21 cellular contexts compared by ENCODE assay signal in the genomic region with DNA sequence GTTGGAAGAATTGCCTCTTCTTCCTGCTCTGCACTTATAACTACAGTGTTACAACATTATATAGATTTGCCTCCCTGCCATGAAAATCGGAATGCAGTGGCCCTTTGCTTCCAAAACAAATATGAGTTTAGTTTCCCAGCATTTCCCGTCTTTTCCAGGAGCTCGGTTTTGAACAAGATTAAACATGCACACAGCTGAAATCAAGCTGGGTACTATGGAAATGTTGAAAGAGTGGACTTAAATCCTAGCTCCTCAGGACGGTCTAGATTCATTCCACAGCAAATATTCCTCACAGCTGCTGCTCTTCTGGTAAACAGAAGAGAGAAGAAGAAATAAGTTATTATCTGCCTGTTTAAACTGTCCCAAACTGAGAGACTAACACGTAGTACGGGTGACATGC.
DNase-seq lines count a peak whose midpoint lies in the region; ATAC-seq, FAIRE-seq and TF ChIP-seq lines count a peak whose summit lies in the region.
"Had no signal": no experiment of that assay in that cellular context is flagged by ENCODE, and none has a peak within 500 bp of the region (broad histone marks: within the 10 kb centered on the region; RNA-seq: fewer than 3 reads in every experiment).

No MANE protein-coding gene starts in this region.

- H3K79me2 ChIP-seq in GM23248 (ENCODE audit: insufficient read depth) (no peaks in the 10 kb centered on the region), K562 (ENCODE audit: control insufficient read depth, insufficient read depth, low read length) (no peaks in the 10 kb centered on the region)

- in situ Hi-C loops in GM23248 (cut with MboI) (no loop called here), K562 (cut with MboI) (no loop called here)

- TF ChIP-seq CTCF in K562 (IDR thresholded peaks at IDR 0.05 in 2 of 3, conservative IDR thresholded peaks at IDR 0.05 in 1 of 3; ENCODE audit: insufficient read depth in 2 of 3, low read depth in 1 of 3, low read length in 3 of 3), result no peak
- no peak for TF ChIP-seq CTCF in fibroblast of villous mesenchyme (IDR thresholded peaks at IDR 0.05; ENCODE audit: insufficient read depth, low read depth, low read length)

- no TSS peak for BruUV-seq in K562 (replicated peaks; lab: Mats Ljungman, UMichigan)

- peak overlapping the region; percentile 9; the same call in 1 of the 2 replicates for H3K4me3 ChIP-seq in GM23248
- no peak overlapping the region for H3K4me3 ChIP-seq in K562
- no peak overlapping the region for H3K4me3 ChIP-seq in fibroblast of villous mesenchyme (ENCODE audit: low read depth, low read length)
- H3K4me3 ChIP-seq in skin epidermis, result no peak overlapping the region
- H3K4me3 ChIP-seq in small intestine (ENCODE audit: low read depth in 1 of 2, low read length in 2 of 2), result no peak overlapping the region
- H3K4me3 ChIP-seq: adrenal gland, neural progenitor cell, Peyer's patch had no signal

- TF ChIP-seq EP300 in K562 (IDR thresholded peaks at IDR 0.05; ENCODE audit: low read length), result no peak

- H3K9ac ChIP-seq in GM23248 (no peak overlapping the region), K562 (ENCODE audit: insufficient read depth in 1 of 2, low read depth in 2 of 2, low read length in 2 of 2) (no peak overlapping the region)
- H3K9ac ChIP-seq: neural progenitor cell had no signal

- intact Hi-C loops in K562 (cut with micrococcal nuclease), result no loop called here

- H3K27ac ChIP-seq in GM23248 (no peak overlapping the region), K562 (ENCODE audit: extremely low read depth, low read depth, low read length) (no peak overlapping the region), skin epidermis (peak overlapping the region in 13 of 21 experiments; percentile 23 to 79 (median 53)), small intestine (ENCODE audit: low read depth in 1 of 2, low read length in 1 of 2) (peak overlapping the region in 1 of 2 donors; percentile 24)
- H3K27ac ChIP-seq: adrenal gland, neural progenitor cell had no signal

- FAIRE-seq in K562 (lab: Jason Lieb, UNC), result no peak
- FAIRE-seq in small intestine (lab: Jason Lieb, UNC), result no peak
- FAIRE-seq: G401.6 had no signal

- no peak for TF ChIP-seq POLR2A in K562 (conservative IDR thresholded peaks at IDR 0.05)

- H3K4me1 ChIP-seq in GM23248 (ENCODE audit: insufficient read depth) (peaks cover 14% of the 10 kb centered on the region), K562 (replicated peaks in 1 of 2; ENCODE audit: control insufficient read depth in 2 of 2, insufficient read depth in 2 of 2, low read length in 2 of 2) (peaks cover 0 to 27% of the 10 kb centered on the region in 2 experiments; a peak in 2 of 5 replicates), small intestine (ENCODE audit: control insufficient read depth in 2 of 2, insufficient read depth in 1 of 2, low read depth in 1 of 2, low read length in 1 of 2) (peaks cover 0 to 5% of the 10 kb centered on the region in 2 donors)
- H3K4me1 ChIP-seq: adrenal gland had no signal

- no peaks in the 10 kb centered on the region for H3K9me3 ChIP-seq in GM23248 (ENCODE audit: low read depth)
- H3K9me3 ChIP-seq in K562 (replicated peaks; ENCODE audit: control insufficient read depth, insufficient read depth, low read depth, low read length), result no peaks in the 10 kb centered on the region
- no peaks in the 10 kb centered on the region for H3K9me3 ChIP-seq in small intestine (ENCODE audit: control insufficient read depth, low read depth)
- H3K9me3 ChIP-seq: adrenal gland, Peyer's patch had no signal

- CTCF ChIA-PET in K562 (lab: Yijun Ruan, JAX; ENCODE audit: low intra/inter-chr PET ratio), result interaction anchor here (0.6 kb wide), 1 partner anchor 38 kb away, joined by 3 read pairs; no protein-coding TSS in a partner anchor

- no peaks in the 10 kb centered on the region for H3K9me2 ChIP-seq in GM23248 (ENCODE audit: insufficient read depth)

- ATAC-seq in K562 (no peak), GM21367 (IDR thresholded peaks at IDR 0.05; ENCODE audit: unreplicated experiment) (no peak)
- ATAC-seq: left lobe of liver had no signal

- H4K20me1 ChIP-seq in GM23248 (ENCODE audit: insufficient read depth), result no peaks in the 10 kb centered on the region
- no peaks in the 10 kb centered on the region for H4K20me1 ChIP-seq in K562 (replicated peaks; ENCODE audit: control insufficient read depth, insufficient read depth, low read length)

- H3K4me2 ChIP-seq in GM23248 (ENCODE audit: unreplicated experiment), result peak overlapping the region; percentile 39
- no peak overlapping the region for H3K4me2 ChIP-seq in K562 (ENCODE audit: insufficient read depth, low read length)
- H3K4me2 ChIP-seq: neural progenitor cell had no signal

- 18 to 22% methylated on average over 6 of the region's 6 CpGs for WGBS in GM23248 (ENCODE audit: low coverage in 1 of 2, low lambda C conversion rate in 2 of 2, missing lambda C conversion rate in 2 of 2), 2 experiments
- 28% methylated on average over 6 of the region's 6 CpGs for WGBS in K562 (ENCODE audit: insufficient coverage, low coverage, missing lambda C conversion rate)
- WGBS in small intestine, 3 donors, result 66 to 87% (median 76%) methylated on average over 6 of the region's 6 CpGs

- DNase-seq in GM23248 (peak; percentile 18), K562 (ENCODE audit: extremely low read depth in 1 of 4, low spot score in 3 of 4) (no peak), fibroblast of villous mesenchyme (ENCODE audit: low read depth) (peak; percentile 41), SKM-1 treated with dmso at 0.1 percent for 144 hours (lab: John Stamatoyannopoulos, UW; ENCODE audit: unreplicated experiment) (no peak), small intestine (no peak), Ammon's horn (ENCODE audit: low spot score) (no peak)
- DNase-seq: activated CD4-positive, alpha-beta memory T cell treated with anti-CD3 and anti-CD28 coated beads, Interleukin-2, amount 10 ng/mL, durations not matched to agents 7 days and 5 days; activated gamma-delta T cell treated with Interleukin-2 at 50 U/mL for 16 hours; adrenal gland; CD4-positive, CD25-positive, alpha-beta regulatory T cell; dermis blood vessel endothelial cell; Karpas-422; NCI-H1048; NCI-H1930; NCI-H345; Peyer's patch had no signal

- no peaks in the 10 kb centered on the region for H3F3A ChIP-seq in GM23248 (ENCODE audit: insufficient read depth)

- H2AFZ ChIP-seq in GM23248, result peak overlapping the region; percentile 78
- peak overlapping the region; percentile 62 for H2AFZ ChIP-seq in K562 (ENCODE audit: low read depth, low read length)
- H2AFZ ChIP-seq: neural progenitor cell had no signal

- H3K27me3 ChIP-seq in GM23248 (replicated peaks; ENCODE audit: insufficient read depth) (no peaks in the 10 kb centered on the region), K562 (ENCODE audit: control insufficient read depth in 2 of 2, insufficient read depth in 2 of 2, low read length in 2 of 2) (no peaks in the 10 kb centered on the region), small intestine (ENCODE audit: control insufficient read depth in 2 of 2, insufficient read depth in 2 of 2, low read length in 2 of 2) (no peaks in the 10 kb centered on the region)
- H3K27me3 ChIP-seq: adrenal gland, neural progenitor cell, Peyer's patch had no signal

- H3K36me3 ChIP-seq in GM23248 (ENCODE audit: low read depth) (no peaks in the 10 kb centered on the region), K562 (ENCODE audit: control insufficient read depth, insufficient read depth, low read length) (no peaks in the 10 kb centered on the region), small intestine (ENCODE audit: control insufficient read depth in 2 of 2, insufficient read depth in 2 of 2, low read length in 2 of 2) (no peaks in the 10 kb centered on the region)
- H3K36me3 ChIP-seq: adrenal gland, neural progenitor cell, Peyer's patch had no signal

- TF ChIP-seq RAD21 in K562 (CRISPR knock-in tag; conservative IDR thresholded peaks at IDR 0.05 in 1 of 2, IDR thresholded peaks at IDR 0.05 in 1 of 2), result no peak

- POLR2A ChIA-PET in K562 (lab: Yijun Ruan, JAX), result interaction anchor here (0.7 to 1.5 kb wide), 2 partner anchors 16 to 71 kb away, joined by 3 to 4 read pairs; no protein-coding TSS in a partner anchor

- no peaks in the 10 kb centered on the region for H3K9me1 ChIP-seq in K562 (ENCODE audit: control insufficient read depth, insufficient read depth, low read length)

TF ChIP-seq in K562, 482 proteins besides CTCF, POLR2A, EP300 and RAD21 (continues in another document):
- TF ChIP-seq ZNF408 (CRISPR knock-in tag; IDR thresholded peaks at IDR 0.05; ENCODE audit: low read depth) (no peak), RFX1 (IDR thresholded peaks at IDR 0.05) (no peak), GATA2 (CRISPR knock-in tag; IDR thresholded peaks at IDR 0.05) (no peak), TSC22D4 (tag; IDR thresholded peaks at IDR 0.05) (no peak), ZNF41 (CRISPR knock-in tag; conservative IDR thresholded peaks at IDR 0.05) (no peak)
- TF ChIP-seq, protein P1, sequence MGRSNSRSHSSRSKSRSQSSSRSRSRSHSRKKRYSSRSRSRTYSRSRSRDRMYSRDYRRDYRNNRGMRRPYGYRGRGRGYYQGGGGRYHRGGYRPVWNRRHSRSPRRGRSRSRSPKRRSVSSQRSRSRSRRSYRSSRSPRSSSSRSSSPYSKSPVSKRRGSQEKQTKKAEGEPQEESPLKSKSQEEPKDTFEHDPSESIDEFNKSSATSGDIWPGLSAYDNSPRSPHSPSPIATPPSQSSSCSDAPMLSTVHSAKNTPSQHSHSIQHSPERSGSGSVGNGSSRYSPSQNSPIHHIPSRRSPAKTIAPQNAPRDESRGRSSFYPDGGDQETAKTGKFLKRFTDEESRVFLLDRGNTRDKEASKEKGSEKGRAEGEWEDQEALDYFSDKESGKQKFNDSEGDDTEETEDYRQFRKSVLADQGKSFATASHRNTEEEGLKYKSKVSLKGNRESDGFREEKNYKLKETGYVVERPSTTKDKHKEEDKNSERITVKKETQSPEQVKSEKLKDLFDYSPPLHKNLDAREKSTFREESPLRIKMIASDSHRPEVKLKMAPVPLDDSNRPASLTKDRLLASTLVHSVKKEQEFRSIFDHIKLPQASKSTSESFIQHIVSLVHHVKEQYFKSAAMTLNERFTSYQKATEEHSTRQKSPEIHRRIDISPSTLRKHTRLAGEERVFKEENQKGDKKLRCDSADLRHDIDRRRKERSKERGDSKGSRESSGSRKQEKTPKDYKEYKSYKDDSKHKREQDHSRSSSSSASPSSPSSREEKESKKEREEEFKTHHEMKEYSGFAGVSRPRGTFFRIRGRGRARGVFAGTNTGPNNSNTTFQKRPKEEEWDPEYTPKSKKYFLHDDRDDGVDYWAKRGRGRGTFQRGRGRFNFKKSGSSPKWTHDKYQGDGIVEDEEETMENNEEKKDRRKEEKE (IDR thresholded peaks at IDR 0.05; ENCODE audit: borderline replicate concordance in 1 of 2, control insufficient read depth in 1 of 2, low read depth in 2 of 2, low read length in 1 of 2), result no peak
- TF ChIP-seq, protein P2, sequence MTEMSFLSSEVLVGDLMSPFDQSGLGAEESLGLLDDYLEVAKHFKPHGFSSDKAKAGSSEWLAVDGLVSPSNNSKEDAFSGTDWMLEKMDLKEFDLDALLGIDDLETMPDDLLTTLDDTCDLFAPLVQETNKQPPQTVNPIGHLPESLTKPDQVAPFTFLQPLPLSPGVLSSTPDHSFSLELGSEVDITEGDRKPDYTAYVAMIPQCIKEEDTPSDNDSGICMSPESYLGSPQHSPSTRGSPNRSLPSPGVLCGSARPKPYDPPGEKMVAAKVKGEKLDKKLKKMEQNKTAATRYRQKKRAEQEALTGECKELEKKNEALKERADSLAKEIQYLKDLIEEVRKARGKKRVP (CRISPR knock-in tag; IDR thresholded peaks at IDR 0.05), result no peak

Comparison
In these comparisons a context has a peak if more than half of its experiments do, and no peak if none do; other contexts are left out.
1. DNase-seq: peak in GM23248 (single experiment) and fibroblast of villous mesenchyme (single experiment); none in K562 (0 of 4), SKM-1 treated with dmso at 0.1 percent for 144 hours (single experiment), small intestine (single experiment) and Ammon's horn (single experiment).
2. H3K27ac ChIP-seq: peak in skin epidermis (13 of 21); none in GM23248 (single experiment) and K562 (single experiment).